In the genomic region with DNA sequence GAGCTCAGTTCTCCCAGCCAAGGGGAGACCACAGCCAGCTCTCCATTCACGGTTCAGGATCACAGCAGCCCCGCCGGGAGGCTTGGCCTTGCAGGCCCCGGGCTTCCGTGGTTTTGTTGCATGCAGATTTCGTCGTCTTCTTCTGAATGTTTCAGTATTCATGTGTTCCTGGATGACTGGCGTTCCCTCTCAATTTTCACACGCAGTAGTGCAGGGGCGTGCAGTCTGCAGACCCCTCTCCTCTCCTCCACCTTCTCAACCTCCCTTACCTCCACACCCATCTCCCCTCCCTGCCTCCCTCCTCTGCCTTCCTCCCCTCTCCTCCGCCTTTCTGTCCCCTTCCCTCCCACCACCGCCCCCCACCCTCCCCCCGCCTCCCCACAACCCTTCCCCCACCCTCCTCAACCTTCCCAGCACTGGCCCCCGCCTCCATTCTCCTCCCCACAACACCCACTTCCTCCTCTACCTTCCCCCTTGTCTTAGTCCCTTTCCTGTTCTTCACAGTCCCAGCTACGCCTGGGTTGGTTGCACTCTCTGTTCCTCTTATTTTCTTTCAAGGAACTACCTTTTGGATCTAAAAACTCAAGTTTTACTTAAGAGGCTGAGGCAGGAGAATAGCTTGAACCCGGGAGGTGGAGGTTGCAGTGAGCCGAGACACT, we compare ENCODE assay signal across 8 cellular contexts. TPM values are rescaled to one million over a fixed set of nuclear protein-coding genes. Genes with fewer than 3 reads are reported as not detected.
DNase-seq lines count a peak whose midpoint lies in the region; ATAC-seq and TF ChIP-seq lines count a peak whose summit lies in the region.

No MANE protein-coding gene starts in this region.

- 54% methylated on average over 10 of the region's 17 CpGs; no CpG with 5 or more reads in 1 of the 2 experiments for WGBS in IMR-90 (ENCODE audit: extremely low coverage in 2 of 2, insufficient read length in 1 of 2), 2 experiments

- H3K9me3 ChIP-seq in IMR-90 (ENCODE audit: control insufficient read depth, insufficient read depth, low read length) (no peaks in the 10 kb centered on the region), mucosa of stomach (ENCODE audit: control insufficient read depth, low read length) (no peaks in the 10 kb centered on the region), BE2C (no peaks in the 10 kb centered on the region), SJCRH30 (replicated peaks) (no peaks in the 10 kb centered on the region)

- H2BK5ac ChIP-seq in IMR-90 (ENCODE audit: low read depth, low read length, poor library complexity, severe bottlenecking), result peak overlapping the region; percentile 54

- H4K91ac ChIP-seq in IMR-90 (ENCODE audit: insufficient read depth, low read depth, low read length), result no peak overlapping the region

- H2BK120ac ChIP-seq in IMR-90 (ENCODE audit: low read depth, low read length), result no peak overlapping the region

- H3K4me1 Mint-ChIP-seq in activated T-helper 2 cell treated with anti-CD3 and anti-CD28 coated beads, Interferon-gamma antibody, Interleukin-2, Interleukin-4, amounts not matched to agents 10 μg/mL and 5 μg/mL and 100 μg/mL, durations not matched to agents 14 hours and 24 hours and 36 hours (ENCODE audit: low read depth), result peaks cover 27% of the 10 kb centered on the region

- H4K5ac ChIP-seq in IMR-90 (ENCODE audit: low read depth, low read length), result no peak overlapping the region

- H3K9ac ChIP-seq in IMR-90 (ENCODE audit: low read depth, low read length) (no peak overlapping the region), mucosa of stomach (ENCODE audit: low read length) (peak overlapping the region; percentile 40)

- H3K4me1 ChIP-seq in IMR-90 (ENCODE audit: control insufficient read depth, insufficient read depth, low read length), result 0 out of 2 replicates have a peak, but pooled peaks cover 2% of the 10 kb centered on the region
- peaks cover 5% of the 10 kb centered on the region for H3K4me1 ChIP-seq in mucosa of stomach (ENCODE audit: control insufficient read depth, insufficient read depth, low read length)
- H3K4me1 ChIP-seq in BE2C, result no peaks in the 10 kb centered on the region
- no peaks in the 10 kb centered on the region for H3K4me1 ChIP-seq in SJCRH30

- peak overlapping the region; percentile 100 for H3K27ac Mint-ChIP-seq in activated T-helper 2 cell treated with anti-CD3 and anti-CD28 coated beads, Interferon-gamma antibody, Interleukin-2, Interleukin-4, amounts not matched to agents 10 μg/mL and 5 μg/mL and 100 μg/mL, durations not matched to agents 14 hours and 24 hours and 36 hours

- H4K20me1 ChIP-seq in IMR-90 (ENCODE audit: insufficient read depth, low read length), result no peaks in the 10 kb centered on the region

- H3K27me3 ChIP-seq in IMR-90 (ENCODE audit: control insufficient read depth, insufficient read depth, low read length) (peaks cover 10% of the 10 kb centered on the region), mucosa of stomach (ENCODE audit: control insufficient read depth, insufficient read depth, low read length) (no peaks in the 10 kb centered on the region), BE2C (no peaks in the 10 kb centered on the region), SJCRH30 (peaks cover 17% of the 10 kb centered on the region)

- H3K4me3 ChIP-seq in GM12864 (ENCODE audit: low read depth, low read length) (peak overlapping the region; percentile 5), IMR-90 (ENCODE audit: insufficient read depth, low read depth, low read length) (no peak overlapping the region), mucosa of stomach (ENCODE audit: low read length) (no peak overlapping the region), BE2C (ENCODE audit: low read depth, low read length) (no peak overlapping the region), SJCRH30 (no peak overlapping the region)

- peak; percentile 84 for DNase-seq in GM12864 (ENCODE audit: low read depth)
- no peak for DNase-seq in IMR-90
- no peak for DNase-seq in activated T-helper 2 cell treated with anti-CD3 and anti-CD28 coated beads, Interferon-gamma antibody, Interleukin-2, Interleukin-4, amounts not matched to agents 10 μg/mL and 5 μg/mL and 100 μg/mL, durations not matched to agents 14 hours and 24 hours and 36 hours (ENCODE audit: low spot score)
- no peak for DNase-seq in NCI-H748 (lab: John Stamatoyannopoulos, UW; ENCODE audit: unreplicated experiment)
- no peak for DNase-seq in BE2C
- no peak for DNase-seq in COLO668 (lab: John Stamatoyannopoulos, UW; ENCODE audit: unreplicated experiment)
- DNase-seq in SJCRH30, result no peak

- no peaks in the 10 kb centered on the region for H3K79me1 ChIP-seq in IMR-90 (ENCODE audit: low read depth in 1 of 2, low read length in 2 of 2)

- 0 out of 2 replicates have a peak overlapping the region, but pooled peaks have one; percentile 12 for H3K4ac ChIP-seq in IMR-90 (ENCODE audit: low read depth, low read length)

- no peak overlapping the region for H3K18ac ChIP-seq in IMR-90 (ENCODE audit: low read depth, low read length)

- ATAC-seq in IMR-90 (ENCODE audit: low read depth), result no peak

- H2AFZ ChIP-seq in IMR-90 (replicated peaks; ENCODE audit: low read length, poor library complexity), result peak overlapping the region; percentile 72

- CTCF ChIA-PET in IMR-90 (lab: Yijun Ruan, JAX), result interaction anchor here (1.4 kb wide), 1 partner anchor 17 kb away, joined by 3 read pairs; no protein-coding TSS in a partner anchor

- H3K9me1 ChIP-seq in IMR-90 (ENCODE audit: insufficient read depth, low read length), result 0 out of 2 replicates have a peak, but pooled peaks cover 9% of the 10 kb centered on the region

- H3K36me3 ChIP-seq in IMR-90 (ENCODE audit: control insufficient read depth, insufficient read depth, low read length) (no peaks in the 10 kb centered on the region), mucosa of stomach (ENCODE audit: control insufficient read depth, insufficient read depth, low read length) (no peaks in the 10 kb centered on the region), BE2C (no peaks in the 10 kb centered on the region), SJCRH30 (no peaks in the 10 kb centered on the region)

- H3K36me3 Mint-ChIP-seq in activated T-helper 2 cell treated with anti-CD3 and anti-CD28 coated beads, Interferon-gamma antibody, Interleukin-2, Interleukin-4, amounts not matched to agents 10 μg/mL and 5 μg/mL and 100 μg/mL, durations not matched to agents 14 hours and 24 hours and 36 hours (ENCODE audit: low read depth), result no peaks in the 10 kb centered on the region

- H3K23ac ChIP-seq in IMR-90 (ENCODE audit: low read depth, low read length), result no peak overlapping the region

- no peak overlapping the region for H2BK15ac ChIP-seq in IMR-90 (ENCODE audit: low read depth, low read length)

- H3K56ac ChIP-seq in IMR-90 (ENCODE audit: extremely low read depth, insufficient read depth, low read length), result no peak overlapping the region

- POLR2A ChIA-PET in IMR-90 (lab: Charles Lee; ENCODE audit: unreplicated experiment), result no interaction called here

- H3K27me3 Mint-ChIP-seq in activated T-helper 2 cell treated with anti-CD3 and anti-CD28 coated beads, Interferon-gamma antibody, Interleukin-2, Interleukin-4, amounts not matched to agents 10 μg/mL and 5 μg/mL and 100 μg/mL, durations not matched to agents 14 hours and 24 hours and 36 hours (ENCODE audit: low read depth), result no peaks in the 10 kb centered on the region

- H3K4me3 Mint-ChIP-seq in activated T-helper 2 cell treated with anti-CD3 and anti-CD28 coated beads, Interferon-gamma antibody, Interleukin-2, Interleukin-4, amounts not matched to agents 10 μg/mL and 5 μg/mL and 100 μg/mL, durations not matched to agents 14 hours and 24 hours and 36 hours (ENCODE audit: low read depth), result peak overlapping the region; percentile 71

- 0 out of 2 replicates have a peak overlapping the region, but pooled peaks have one; percentile 48 for H3K14ac ChIP-seq in IMR-90 (replicated peaks; ENCODE audit: low read depth, low read length)

- no peak for TF ChIP-seq POLR2A in IMR-90 (IDR thresholded peaks at IDR 0.05; ENCODE audit: low read depth, low read length)

- H3K4me2 ChIP-seq in IMR-90 (ENCODE audit: low read depth, low read length), result no peak overlapping the region

- in situ Hi-C loops in IMR-90 (cut with MboI; ENCODE audit: low sequenced_read_pairs), result no loop called here

- no TSS peak for BruUV-seq in IMR-90 (replicated peaks; lab: Mats Ljungman, UMichigan)

- dilution Hi-C loops in IMR-90 (cut with HindIII; ENCODE audit: low sequenced_read_pairs, unreplicated experiment), result no loop called here

- H2AK5ac ChIP-seq in IMR-90 (ENCODE audit: low read depth, low read length), result peak overlapping the region; percentile 9; the same call in 1 of the 2 replicates

- no peak overlapping the region for H4K8ac ChIP-seq in IMR-90 (ENCODE audit: low read depth in 2 of 2, low read length in 2 of 2)

- intact Hi-C loops in IMR-90 (cut with micrococcal nuclease), result no loop called here
- intact Hi-C loops in activated T-helper 2 cell treated with anti-CD3 and anti-CD28 coated beads, Interferon-gamma antibody, Interleukin-2, Interleukin-4, amounts not matched to agents 10 μg/mL and 5 μg/mL and 100 μg/mL, durations not matched to agents 14 hours and 24 hours and 36 hours (cut with micrococcal nuclease), result loop anchor here (2.0 to 5.0 kb wide), 3 partner anchors 73 to 332 kb away; no protein-coding TSS in a partner anchor

- TF ChIP-seq CTCF in GM12864 (IDR thresholded peaks at IDR 0.05; ENCODE audit: low read depth, low read length, missing control alignments) (no peak), IMR-90 (conservative IDR thresholded peaks at IDR 0.05; ENCODE audit: low read depth, low read length) (no peak), BE2C (IDR thresholded peaks at IDR 0.05; ENCODE audit: low read depth, low read length) (no peak)

- H2BK20ac ChIP-seq in IMR-90 (ENCODE audit: low read depth, low read length), result no peak overlapping the region

- H3K27ac ChIP-seq in IMR-90 (ENCODE audit: insufficient read depth, low read length) (no peak overlapping the region), SJCRH30 (no peak overlapping the region)

- no peak overlapping the region for H2AK9ac ChIP-seq in IMR-90 (replicated peaks; ENCODE audit: low read depth, low read length, poor library complexity)

- TF ChIP-seq RAD21 in IMR-90 (IDR thresholded peaks at IDR 0.05; ENCODE audit: low read length), result no peak

- H3K9me3 Mint-ChIP-seq in activated T-helper 2 cell treated with anti-CD3 and anti-CD28 coated beads, Interferon-gamma antibody, Interleukin-2, Interleukin-4, amounts not matched to agents 10 μg/mL and 5 μg/mL and 100 μg/mL, durations not matched to agents 14 hours and 24 hours and 36 hours, result no peaks in the 10 kb centered on the region

TF ChIP-seq in IMR-90, 13 proteins besides CTCF, POLR2A, EP300 and RAD21 (continues in another document):
- no peak for TF ChIP-seq CEBPB (IDR thresholded peaks at IDR 0.05; ENCODE audit: low read depth, low read length)

RNA-seq across cellular contexts. Expression of gene SLC19A1, which starts 8.4 kb away (rescaled TPM):
- total RNA-seq in IMR-90 (2012; rRNA removed), result 2.2 and 3.3 TPM in 2 replicates
- polyA plus RNA-seq in IMR-90 (2012; rRNA removed), result 16.2 and 22.6 TPM in 2 replicates
- polyA plus RNA-seq in IMR-90 (2012; cell fraction: cytosol; rRNA removed), result 5.3 and 15.6 TPM in 2 replicates
- 8.6 and 25.8 TPM in 2 replicates for polyA plus RNA-seq in IMR-90 (2012; cell fraction: nucleus; rRNA removed; ENCODE audit: low replicate concordance)
- total RNA-seq in activated T-helper 2 cell treated with anti-CD3 and anti-CD28 coated beads, Interferon-gamma antibody, Interleukin-2, Interleukin-4, amounts not matched to agents 10 μg/mL and 5 μg/mL and 100 μg/mL, durations not matched to agents 14 hours and 24 hours and 36 hours, result 68.1 and 72.7 TPM in 2 replicates
- polyA plus RNA-seq in BE2C (2012; ENCODE audit: insufficient read depth, insufficient read length, low read depth), result 63.1 TPM
- total RNA-seq in SJCRH30 (2014; rRNA removed; shearing (Covaris generic)), result 27.6 and 27.8 TPM in 2 replicates
